1 cellular context compared by ENCODE assay signal in genomic region chr13:49620170-49620621, GRCh38.
TF ChIP-seq lines count a peak whose summit lies in the region.

No MANE protein-coding gene starts in this region.

TF ChIP-seq in HepG2, 621 proteins besides CTCF, POLR2A, EP300 and RAD21 (continues in another document):
- TF ChIP-seq AHDC1 (CRISPR knock-in tag; IDR thresholded peaks at IDR 0.05; ENCODE audit: borderline replicate concordance) = no peak
- no peak for TF ChIP-seq PBX2 (CRISPR knock-in tag; IDR thresholded peaks at IDR 0.05)
- peak; percentile 54 for TF ChIP-seq HNRNPLL (IDR thresholded peaks at IDR 0.05; ENCODE audit: low read depth, low read length, poor library complexity, severe bottlenecking)
- no peak for TF ChIP-seq JUNB (CRISPR knock-in tag; IDR thresholded peaks at IDR 0.05; ENCODE audit: borderline replicate concordance)
- no peak for TF ChIP-seq MED13 (CRISPR knock-in tag; IDR thresholded peaks at IDR 0.05)
- TF ChIP-seq ZNF713 (CRISPR knock-in tag; IDR thresholded peaks at IDR 0.05) = no peak
- TF ChIP-seq HNRNPK (IDR thresholded peaks at IDR 0.05; ENCODE audit: low read depth, low read length, poor library complexity, severe bottlenecking) = no peak
- no peak for TF ChIP-seq MEF2D (CRISPR knock-in tag; IDR thresholded peaks at IDR 0.05)
- no peak for TF ChIP-seq HOMEZ (CRISPR knock-in tag; IDR thresholded peaks at IDR 0.05; ENCODE audit: low read depth)
- no peak for TF ChIP-seq ZNF546 (CRISPR knock-in tag; conservative IDR thresholded peaks at IDR 0.05)
- no peak for TF ChIP-seq ZSCAN5A (CRISPR knock-in tag; IDR thresholded peaks at IDR 0.05; ENCODE audit: borderline replicate concordance)
- peak; percentile 49 for TF ChIP-seq SALL1 (CRISPR knock-in tag; IDR thresholded peaks at IDR 0.05)
- no peak for TF ChIP-seq ZNF607 (CRISPR knock-in tag; IDR thresholded peaks at IDR 0.05; ENCODE audit: borderline replicate concordance)
- TF ChIP-seq MIXL1 (CRISPR knock-in tag; IDR thresholded peaks at IDR 0.05) = no peak
- TF ChIP-seq FOXO4 (CRISPR knock-in tag; conservative IDR thresholded peaks at IDR 0.05) = no peak
- no peak for TF ChIP-seq CBX5 (CRISPR knock-in tag; IDR thresholded peaks at IDR 0.05; ENCODE audit: borderline replicate concordance)
- no peak for TF ChIP-seq HMGXB4 (CRISPR knock-in tag; IDR thresholded peaks at IDR 0.05; ENCODE audit: borderline replicate concordance in 1 of 2, low read depth in 1 of 2)
- TF ChIP-seq TEAD3 (CRISPR knock-in tag; optimal IDR thresholded peaks at IDR 0.05; ENCODE audit: borderline replicate concordance) = no peak
- TF ChIP-seq PRPF4 (IDR thresholded peaks at IDR 0.05; ENCODE audit: low read depth, low read length, poor library complexity, severe bottlenecking) = no peak
- TF ChIP-seq ADNP (CRISPR knock-in tag; IDR thresholded peaks at IDR 0.05) = no peak
- TF ChIP-seq ZNF792 (CRISPR knock-in tag; IDR thresholded peaks at IDR 0.05) = no peak
- TF ChIP-seq ATF7 (IDR thresholded peaks at IDR 0.05) = no peak
- no peak for TF ChIP-seq ATF7 (CRISPR knock-in tag; IDR thresholded peaks at IDR 0.05)
- no peak for TF ChIP-seq CBX1 (IDR thresholded peaks at IDR 0.05; ENCODE audit: low read depth)
- no peak for TF ChIP-seq ZNF484 (CRISPR knock-in tag; IDR thresholded peaks at IDR 0.05; ENCODE audit: borderline replicate concordance, low read depth)
- TF ChIP-seq GPBP1L1 (CRISPR knock-in tag; IDR thresholded peaks at IDR 0.05) = no peak
- no peak for TF ChIP-seq IRX3 (CRISPR knock-in tag; IDR thresholded peaks at IDR 0.05; ENCODE audit: borderline replicate concordance, low read depth)
- no peak for TF ChIP-seq NKX3-1 (CRISPR knock-in tag; IDR thresholded peaks at IDR 0.05)
- no peak for TF ChIP-seq ZNF260 (CRISPR knock-in tag; IDR thresholded peaks at IDR 0.05; ENCODE audit: borderline replicate concordance, low read depth)
- TF ChIP-seq MZF1 (CRISPR knock-in tag; IDR thresholded peaks at IDR 0.05; ENCODE audit: borderline replicate concordance) = no peak
- no peak for TF ChIP-seq GPN1 (CRISPR knock-in tag; IDR thresholded peaks at IDR 0.05; ENCODE audit: borderline replicate concordance)
- no peak for TF ChIP-seq GTF3A (CRISPR knock-in tag; conservative IDR thresholded peaks at IDR 0.05)
- TF ChIP-seq SKI (IDR thresholded peaks at IDR 0.05; ENCODE audit: partially characterized antibody) = no peak
- TF ChIP-seq PHB2 (IDR thresholded peaks at IDR 0.05; ENCODE audit: partially characterized antibody) = no peak
- 0 out of 2 replicates have a peak, but pooled peaks have one; percentile 59 for TF ChIP-seq ZBTB33 (CRISPR knock-in tag; IDR thresholded peaks at IDR 0.05)
- TF ChIP-seq ZNF292 (CRISPR knock-in tag; IDR thresholded peaks at IDR 0.05; ENCODE audit: borderline replicate concordance, low read depth) = peak; percentile 58; the same call in 1 of the 2 replicates
- 0 out of 2 replicates have a peak, but pooled peaks have one; percentile 20 for TF ChIP-seq HINFP (CRISPR knock-in tag; IDR thresholded peaks at IDR 0.05; ENCODE audit: low read depth)
